Comparison of ENCODE assay signal across 1 cellular context in the genomic region with DNA sequence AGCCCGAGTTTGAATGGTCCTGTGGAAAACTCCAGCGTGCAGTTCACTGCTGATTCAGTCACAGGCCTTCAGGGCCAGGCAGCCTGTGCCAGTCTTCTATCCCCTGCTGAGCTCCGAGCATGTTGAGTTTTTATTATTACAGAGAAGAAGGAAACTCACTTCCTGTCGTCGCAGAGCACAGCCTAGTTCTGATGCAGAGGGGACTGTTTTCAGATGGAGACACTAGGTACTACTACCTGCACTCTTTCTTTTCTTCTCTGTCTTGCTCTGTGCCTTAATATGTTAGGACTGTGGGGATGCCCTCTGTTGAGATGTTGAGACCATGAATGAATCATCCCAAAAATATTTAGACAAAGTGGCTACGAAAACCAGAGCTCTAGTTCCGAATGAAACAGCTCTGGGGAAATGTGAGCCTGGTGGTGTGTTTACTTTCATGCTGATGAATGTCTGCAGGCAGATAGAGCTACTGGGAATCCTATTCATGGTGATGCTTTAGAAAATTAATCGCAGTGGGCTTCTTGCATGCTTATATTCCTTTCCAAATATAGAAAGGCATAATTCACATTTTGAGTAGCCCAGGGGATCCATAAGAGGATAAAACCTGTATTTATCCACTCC.
TF ChIP-seq lines count a peak whose summit lies in the region.

No MANE protein-coding gene starts in this region.

TF ChIP-seq in HEK293, 187 proteins besides CTCF, POLR2A, EP300 and RAD21 (continued from another document):
- TF ChIP-seq ZNF701 (tag by site-specific recombination; IDR thresholded peaks at IDR 0.05) (no peak), TCF7L2 (IDR thresholded peaks at IDR 0.05; ENCODE audit: borderline replicate concordance, low read depth, low read length) (no peak), REPIN1 (tag by site-specific recombination; IDR thresholded peaks at IDR 0.05; ENCODE audit: low read depth) (no peak)
